In the genomic region with DNA sequence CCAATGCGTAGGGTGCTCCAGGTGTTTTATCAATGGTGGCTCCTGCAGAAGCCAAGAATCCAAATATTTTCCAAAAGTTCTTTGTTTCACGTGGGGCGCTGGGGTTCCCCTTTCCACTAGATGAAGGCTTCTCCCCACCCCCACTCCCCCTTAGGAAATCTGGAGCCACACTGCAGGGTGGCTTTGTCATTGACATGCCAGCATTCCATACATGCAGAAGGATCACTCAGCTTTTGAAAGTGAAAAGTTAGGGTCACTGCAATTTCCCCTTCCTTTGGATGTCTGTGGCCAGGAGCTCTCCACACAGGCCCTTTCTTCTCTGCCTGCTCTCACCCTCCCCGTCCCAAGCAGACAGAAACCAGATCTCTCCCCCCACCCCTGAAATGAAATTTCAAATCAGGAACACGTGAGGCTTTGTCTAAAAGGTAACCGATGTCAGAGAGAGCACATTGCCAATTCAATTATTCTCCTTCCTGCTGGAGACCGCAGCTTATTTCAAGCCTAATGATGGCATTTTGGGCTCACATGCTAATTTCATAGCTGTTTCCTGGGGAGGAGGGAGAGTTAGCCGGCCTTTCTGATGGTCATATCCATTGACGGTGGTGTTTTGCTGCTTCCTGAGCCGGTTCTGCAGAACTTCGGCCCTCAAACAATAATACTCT, we compare ENCODE assay signal across 17 cellular contexts.
DNase-seq lines count a peak whose midpoint lies in the region; ATAC-seq, FAIRE-seq and TF ChIP-seq lines count a peak whose summit lies in the region.
"Had no signal": no experiment of that assay in that cellular context is flagged by ENCODE, and none has a peak within 500 bp of the region (broad histone marks: within the 10 kb centered on the region; RNA-seq: fewer than 3 reads in every experiment).

No MANE protein-coding gene starts in this region.

- no TSS peak for BruUV-seq in HepG2 (replicated peaks; lab: Mats Ljungman, UMichigan)
- BruUV-seq in MCF 10A (replicated peaks; lab: Mats Ljungman, UMichigan), result no TSS peak

- no peaks in the 10 kb centered on the region for H3K36me3 ChIP-seq in HepG2 (replicated peaks in 1 of 2; ENCODE audit: control insufficient read depth in 1 of 2, insufficient read depth in 2 of 2, low read length in 2 of 2)
- no peaks in the 10 kb centered on the region for H3K36me3 ChIP-seq in right lobe of liver
- H3K36me3 ChIP-seq in endodermal cell (ENCODE audit: control insufficient read depth, insufficient read depth, low read length), result no peaks in the 10 kb centered on the region

- H3K27ac ChIP-seq in HepG2 (ENCODE audit: extremely low read length, insufficient read depth, low read length), result no peak overlapping the region
- no peak overlapping the region for H3K27ac ChIP-seq in right lobe of liver
- peak overlapping the region; percentile 85 for H3K27ac ChIP-seq in endodermal cell (ENCODE audit: low read depth, low read length)

- TF ChIP-seq EP300 in HepG2 (IDR thresholded peaks at IDR 0.05; ENCODE audit: low read depth in 2 of 2, low read length in 2 of 2) (no peak), HepG2 (CRISPR knock-in tag; IDR thresholded peaks at IDR 0.05; ENCODE audit: borderline replicate concordance) (no peak)

- H3K27me3 ChIP-seq in HepG2 (ENCODE audit: control insufficient read depth in 1 of 2, insufficient read depth in 2 of 2, low read length in 2 of 2) (peaks cover 0 to 7% of the 10 kb centered on the region in 2 experiments; a peak in 2 of 5 replicates), right lobe of liver (no peaks in the 10 kb centered on the region), endodermal cell (ENCODE audit: control insufficient read depth, insufficient read depth, low read length, poor library complexity, severe bottlenecking) (no peaks in the 10 kb centered on the region)

- no peak overlapping the region for H3K4me3 Mint-ChIP-seq in endodermal cell
- H3K4me3 Mint-ChIP-seq in activated T-cell treated with anti-CD3 and anti-CD28 coated beads, Interleukin-2, amount 50 U/mL, for 4 hours, result no peak overlapping the region
- no peak overlapping the region for H3K4me3 Mint-ChIP-seq in MCF 10A (ENCODE audit: unreplicated experiment)
- H3K4me3 Mint-ChIP-seq in activated T-helper 1 cell treated with anti-CD3 and anti-CD28 coated beads, Interleukin-12 subunit alpha, Interleukin-12 subunit beta, Interleukin-2, Interleukin-4 antibody, amounts not matched to agents 30 ng/mL and 10 ng/mL and 1 ng/mL, durations not matched to agents 14 hours and 24 hours and 36 hours, result no peak overlapping the region

- TF ChIP-seq POLR2A in HepG2 (IDR thresholded peaks at IDR 0.05; ENCODE audit: insufficient read depth in 1 of 2, low read depth in 2 of 2, low read length in 2 of 2) (no peak), right lobe of liver (IDR thresholded peaks at IDR 0.05) (no peak)

- intact Hi-C loops in HepG2 (cut with micrococcal nuclease; ENCODE audit: unreplicated experiment), result no loop called here
- intact Hi-C loops in right lobe of liver (cut with DNase I), result no loop called here
- intact Hi-C loops in MCF 10A (cut with micrococcal nuclease), result no loop called here
- intact Hi-C loops in activated T-helper 1 cell treated with anti-CD3 and anti-CD28 coated beads, Interleukin-12 subunit alpha, Interleukin-12 subunit beta, Interleukin-2, Interleukin-4 antibody, amounts not matched to agents 30 ng/mL and 10 ng/mL and 1 ng/mL, durations not matched to agents 14 hours and 24 hours and 36 hours (cut with micrococcal nuclease), result no loop called here

- H3K27me3 Mint-ChIP-seq in endodermal cell (ENCODE audit: insufficient read depth) (peaks cover 6% of the 10 kb centered on the region), MCF 10A (ENCODE audit: insufficient read depth, unreplicated experiment) (peaks cover 36% of the 10 kb centered on the region)
- peaks cover 33% of the 10 kb centered on the region for H3K27me3 Mint-ChIP-seq in activated T-cell treated with anti-CD3 and anti-CD28 coated beads, Interleukin-2, amount 50 U/mL, for 4 hours (ENCODE audit: low read depth)
- H3K27me3 Mint-ChIP-seq in activated T-helper 1 cell treated with anti-CD3 and anti-CD28 coated beads, Interleukin-12 subunit alpha, Interleukin-12 subunit beta, Interleukin-2, Interleukin-4 antibody, amounts not matched to agents 30 ng/mL and 10 ng/mL and 1 ng/mL, durations not matched to agents 14 hours and 24 hours and 36 hours (ENCODE audit: insufficient read depth), result peaks cover 8% of the 10 kb centered on the region

- H3K36me3 Mint-ChIP-seq in endodermal cell (ENCODE audit: low read depth) (peaks cover 15% of the 10 kb centered on the region), MCF 10A (ENCODE audit: insufficient read depth, unreplicated experiment) (no peaks in the 10 kb centered on the region)
- peaks cover 5% of the 10 kb centered on the region for H3K36me3 Mint-ChIP-seq in activated T-cell treated with anti-CD3 and anti-CD28 coated beads, Interleukin-2, amount 50 U/mL, for 4 hours (ENCODE audit: insufficient read depth)
- no peaks in the 10 kb centered on the region for H3K36me3 Mint-ChIP-seq in activated T-helper 1 cell treated with anti-CD3 and anti-CD28 coated beads, Interleukin-12 subunit alpha, Interleukin-12 subunit beta, Interleukin-2, Interleukin-4 antibody, amounts not matched to agents 30 ng/mL and 10 ng/mL and 1 ng/mL, durations not matched to agents 14 hours and 24 hours and 36 hours (ENCODE audit: low read depth)

- TF ChIP-seq CTCF in HepG2 (CRISPR knock-in tag; IDR thresholded peaks at IDR 0.05), result no peak
- TF ChIP-seq CTCF in right lobe of liver (IDR thresholded peaks at IDR 0.05), result no peak
- no peak for TF ChIP-seq CTCF in endodermal cell (conservative IDR thresholded peaks at IDR 0.05)
- no peak for TF ChIP-seq CTCF in MCF 10A (IDR thresholded peaks at IDR 0.05; ENCODE audit: unreplicated experiment)

- H3K4me1 Mint-ChIP-seq in endodermal cell (peaks cover 18% of the 10 kb centered on the region), MCF 10A (ENCODE audit: insufficient read depth, unreplicated experiment) (no peaks in the 10 kb centered on the region)
- H3K4me1 Mint-ChIP-seq in activated T-cell treated with anti-CD3 and anti-CD28 coated beads, Interleukin-2, amount 50 U/mL, for 4 hours (ENCODE audit: low read depth), result no peaks in the 10 kb centered on the region
- no peaks in the 10 kb centered on the region for H3K4me1 Mint-ChIP-seq in activated T-helper 1 cell treated with anti-CD3 and anti-CD28 coated beads, Interleukin-12 subunit alpha, Interleukin-12 subunit beta, Interleukin-2, Interleukin-4 antibody, amounts not matched to agents 30 ng/mL and 10 ng/mL and 1 ng/mL, durations not matched to agents 14 hours and 24 hours and 36 hours (ENCODE audit: low read depth)

- no peak overlapping the region for H3K4me2 ChIP-seq in HepG2 (ENCODE audit: low read depth, low read length)

- H3K9me3 Mint-ChIP-seq in endodermal cell (peaks cover 69% of the 10 kb centered on the region), MCF 10A (ENCODE audit: unreplicated experiment) (peaks cover 23% of the 10 kb centered on the region)
- peaks cover 16% of the 10 kb centered on the region for H3K9me3 Mint-ChIP-seq in activated T-cell treated with anti-CD3 and anti-CD28 coated beads, Interleukin-2, amount 50 U/mL, for 4 hours
- H3K9me3 Mint-ChIP-seq in activated T-helper 1 cell treated with anti-CD3 and anti-CD28 coated beads, Interleukin-12 subunit alpha, Interleukin-12 subunit beta, Interleukin-2, Interleukin-4 antibody, amounts not matched to agents 30 ng/mL and 10 ng/mL and 1 ng/mL, durations not matched to agents 14 hours and 24 hours and 36 hours, result peaks cover 23% of the 10 kb centered on the region

- H3K27ac Mint-ChIP-seq in endodermal cell (peak overlapping the region; percentile 91), MCF 10A (ENCODE audit: low read depth, unreplicated experiment) (no peak overlapping the region)
- H3K27ac Mint-ChIP-seq in activated T-helper 1 cell treated with anti-CD3 and anti-CD28 coated beads, Interleukin-12 subunit alpha, Interleukin-12 subunit beta, Interleukin-2, Interleukin-4 antibody, amounts not matched to agents 30 ng/mL and 10 ng/mL and 1 ng/mL, durations not matched to agents 14 hours and 24 hours and 36 hours, result no peak overlapping the region

- no peak overlapping the region for H2AFZ ChIP-seq in HepG2 (ENCODE audit: low read length)

- H3K9me3 ChIP-seq in HepG2 (ENCODE audit: low read length) (peaks cover 14% of the 10 kb centered on the region), right lobe of liver (no peaks in the 10 kb centered on the region), endodermal cell (ENCODE audit: control insufficient read depth, low read length) (peaks cover 52% of the 10 kb centered on the region)

- DNase-seq in HepG2 (ENCODE audit: low spot score) (no peak), right lobe of liver (no peak), endodermal cell (peak; percentile 75), iPS-NIHi7 (ENCODE audit: extremely low spot score) (peak; percentile 34), MCF 10A (ENCODE audit: unreplicated experiment) (no peak)
- no peak for DNase-seq in activated T-cell treated with anti-CD3 and anti-CD28 coated beads, Interleukin-2, amount 50 U/mL, for 4 hours
- DNase-seq in activated T-helper 1 cell treated with anti-CD3 and anti-CD28 coated beads, Interleukin-12 subunit alpha, Interleukin-12 subunit beta, Interleukin-2, Interleukin-4 antibody, amounts not matched to agents 30 ng/mL and 10 ng/mL and 1 ng/mL, durations not matched to agents 14 hours and 24 hours and 36 hours (ENCODE audit: low spot score), result no peak
- no peak for DNase-seq in activated CD4-positive, alpha-beta T cell treated with anti-CD3 and anti-CD28 coated beads, Interleukin-2, amount 50 U/mL, for 1 hour
- DNase-seq: Caco-2, MV-4-11, NCI-H1436 treated with DMSO at 0.1 percent for 48 hours, NCI-H2081, NCI-H226, NCI-H526 treated with DMSO at 0.1 percent for 48 hours had no signal

- ATAC-seq in HepG2, result no peak
- ATAC-seq in right lobe of liver, result no peak
- no peak for ATAC-seq in activated T-cell treated with anti-CD3 and anti-CD28 coated beads, Interleukin-2, amount 50 U/mL, for 4 hours
- ATAC-seq: HCT116, Right ventricle myocardium inferior had no signal

- no peak for FAIRE-seq in HepG2 (lab: Jason Lieb, UNC)
- FAIRE-seq: A204.1 had no signal

- H3K9ac ChIP-seq in HepG2 (ENCODE audit: insufficient read depth, low read depth, low read length), result no peak overlapping the region
- H3K9ac ChIP-seq in endodermal cell (ENCODE audit: extremely low read depth, low read length, poor library complexity, severe bottlenecking), result no peak overlapping the region

- H4K20me1 ChIP-seq in HepG2 (ENCODE audit: insufficient read depth, low read length), result no peaks in the 10 kb centered on the region

- H3K4me3 ChIP-seq in HepG2 (replicated peaks in 1 of 3; ENCODE audit: insufficient read depth in 1 of 3, low read depth in 2 of 3, low read length in 3 of 3) (no peak overlapping the region), right lobe of liver (no peak overlapping the region), endodermal cell (ENCODE audit: low read length) (peak overlapping the region; percentile 13)

- H3K4me1 ChIP-seq in HepG2 (ENCODE audit: insufficient read depth, low read length), result no peaks in the 10 kb centered on the region
- H3K4me1 ChIP-seq in right lobe of liver, result no peaks in the 10 kb centered on the region
- H3K4me1 ChIP-seq in endodermal cell (ENCODE audit: control insufficient read depth, insufficient read depth, low read length), result no peaks in the 10 kb centered on the region

- POLR2A ChIA-PET in HepG2 (lab: Yijun Ruan, JAX), result no interaction called here
- POLR2A ChIA-PET in MCF 10A (lab: Yijun Ruan, JAX), result no interaction called here

- TF ChIP-seq RAD21 in HepG2 (CRISPR knock-in tag; IDR thresholded peaks at IDR 0.05), result no peak

- no peaks in the 10 kb centered on the region for H3K79me2 ChIP-seq in HepG2 (ENCODE audit: insufficient read depth, low read length)

- in situ Hi-C loops in HepG2 (cut with HindIII; ENCODE audit: extremely low pct_ligation_motif_present, low pct_unique_long_range_greater_than_20kb), result no loop called here

- CTCF ChIA-PET in HepG2 (lab: Yijun Ruan, JAX; ENCODE audit: low intra/inter-chr PET ratio, low total read pairs) (no interaction called here), MCF 10A (lab: Yijun Ruan, JAX) (interaction anchor here (0.7 kb wide), 2 partner anchors 157 to 328 kb away, joined by 3 read pairs; no protein-coding TSS in a partner anchor)

- 67% methylated on average over 11 of the region's 11 CpGs for WGBS in HepG2 (ENCODE audit: low lambda C conversion rate)
- WGBS in right lobe of liver (ENCODE audit: insufficient coverage, low coverage, low lambda C conversion rate, missing lambda C conversion rate), result 51% methylated on average over 11 of the region's 11 CpGs
- WGBS in endodermal cell (ENCODE audit: insufficient coverage in 1 of 2, insufficient read length in 1 of 2), 2 experiments, result 35 to 53% methylated on average over 8 to 11 of the region's 11 CpGs

Comparison
In these comparisons a context has a peak if more than half of its experiments do, and no peak if none do; other contexts are left out.
1. DNase-seq: peak in endodermal cell (single experiment) and iPS-NIHi7 (single experiment); none in HepG2 (single experiment), right lobe of liver (0 of 3), activated T-cell treated with anti-CD3 and anti-CD28 coated beads, Interleukin-2, amount 50 U/mL, for 4 hours (single experiment), MCF 10A (single experiment), activated T-helper 1 cell treated with anti-CD3 and anti-CD28 coated beads, Interleukin-12 subunit alpha, Interleukin-12 subunit beta, Interleukin-2, Interleukin-4 antibody, amounts not matched to agents 30 ng/mL and 10 ng/mL and 1 ng/mL, durations not matched to agents 14 hours and 24 hours and 36 hours (single experiment) and activated CD4-positive, alpha-beta T cell treated with anti-CD3 and anti-CD28 coated beads, Interleukin-2, amount 50 U/mL, for 1 hour (single experiment).